ENCODE assay signal across 18 cellular contexts in the genomic region with DNA sequence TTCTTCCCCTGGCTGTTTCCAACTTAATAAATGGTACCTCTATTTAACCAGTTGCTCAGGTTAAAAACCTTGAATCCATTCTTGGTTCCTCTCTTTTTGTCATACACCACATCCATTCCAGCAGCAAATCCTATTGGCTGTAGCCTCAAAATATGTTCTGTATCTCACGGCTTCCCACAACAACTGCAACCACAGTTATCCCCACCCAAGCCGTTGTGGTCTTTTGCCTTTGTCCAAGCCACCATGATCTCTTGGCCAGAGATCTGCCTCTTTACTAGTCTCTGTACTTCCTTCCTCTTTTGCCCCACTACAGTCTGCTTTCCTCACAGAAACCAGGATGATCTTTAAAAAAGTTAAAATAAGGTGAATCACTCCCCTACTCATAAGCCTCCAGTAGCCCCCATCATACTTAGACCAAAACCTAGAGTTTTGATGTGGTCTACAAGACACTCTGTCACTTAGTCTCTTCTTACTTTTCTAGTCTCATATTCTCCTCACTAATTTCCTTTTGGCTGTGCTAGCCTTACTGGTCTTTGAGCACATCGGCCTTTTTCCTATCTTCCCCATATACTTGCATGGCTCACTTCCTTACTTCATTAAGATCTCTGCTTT.
"Had no signal": no experiment of that assay in that cellular context is flagged by ENCODE, and none has a peak within 500 bp of the region (broad histone marks: within the 10 kb centered on the region; RNA-seq: fewer than 3 reads in every experiment).

No MANE protein-coding gene starts in this region.

- H3K27ac ChIP-seq: brain microvascular endothelial cell, hepatocyte, psoas muscle, thoracic aorta, VCaP had no signal

- DNase-seq: activated CD4-positive, alpha-beta T cell treated with anti-CD3 and anti-CD28 coated beads for 48 hours; activated naive CD4-positive, alpha-beta T cell; activated T-cell treated with anti-CD3 and anti-CD28 coated beads, Interleukin-2, amount 50 U/mL, for 48 hours; amniotic stem cell; brain microvascular endothelial cell; cerebellar nuclear complex; dermis blood vessel endothelial cell; erythroblast; left ventricle myocardium superior; mesendoderm; psoas muscle; stimulated activated CD4-positive, alpha-beta T cell treated with anti-CD3 and anti-CD28 coated beads, Interleukin-2, amount 100 ng/mL, for 24 hours had no signal

- H3K27ac Mint-ChIP-seq: stimulated activated naive CD8-positive, alpha-beta T cell treated with anti-CD3 and anti-CD28 coated beads, Interleukin-15, Interleukin-2, amounts not matched to agents 100 ng/mL and 50 ng/mL, for 24 hours had no signal

- H3K4me3 Mint-ChIP-seq: stimulated activated naive CD8-positive, alpha-beta T cell treated with anti-CD3 and anti-CD28 coated beads, Interleukin-15, Interleukin-2, amounts not matched to agents 100 ng/mL and 50 ng/mL, for 24 hours had no signal

- H3K9me3 ChIP-seq: psoas muscle, thoracic aorta had no signal

- H3K4me1 ChIP-seq: psoas muscle had no signal

- H3K36me3 ChIP-seq: brain microvascular endothelial cell, thoracic aorta had no signal

- H3K9me3 Mint-ChIP-seq: stimulated activated naive CD8-positive, alpha-beta T cell treated with anti-CD3 and anti-CD28 coated beads, Interleukin-15, Interleukin-2, amounts not matched to agents 100 ng/mL and 50 ng/mL, for 24 hours had no signal

- ATAC-seq: left ventricle myocardium superior, psoas muscle, sciatic nerve, SK-N-SH treated with all-trans-retinoic acid at 6 μM for 48 hours had no signal

- H3K27me3 ChIP-seq: brain microvascular endothelial cell, hepatocyte had no signal

- H3K4me3 ChIP-seq: hepatocyte, psoas muscle, thoracic aorta had no signal
